8 cellular contexts compared by ENCODE assay signal in the genomic region with DNA sequence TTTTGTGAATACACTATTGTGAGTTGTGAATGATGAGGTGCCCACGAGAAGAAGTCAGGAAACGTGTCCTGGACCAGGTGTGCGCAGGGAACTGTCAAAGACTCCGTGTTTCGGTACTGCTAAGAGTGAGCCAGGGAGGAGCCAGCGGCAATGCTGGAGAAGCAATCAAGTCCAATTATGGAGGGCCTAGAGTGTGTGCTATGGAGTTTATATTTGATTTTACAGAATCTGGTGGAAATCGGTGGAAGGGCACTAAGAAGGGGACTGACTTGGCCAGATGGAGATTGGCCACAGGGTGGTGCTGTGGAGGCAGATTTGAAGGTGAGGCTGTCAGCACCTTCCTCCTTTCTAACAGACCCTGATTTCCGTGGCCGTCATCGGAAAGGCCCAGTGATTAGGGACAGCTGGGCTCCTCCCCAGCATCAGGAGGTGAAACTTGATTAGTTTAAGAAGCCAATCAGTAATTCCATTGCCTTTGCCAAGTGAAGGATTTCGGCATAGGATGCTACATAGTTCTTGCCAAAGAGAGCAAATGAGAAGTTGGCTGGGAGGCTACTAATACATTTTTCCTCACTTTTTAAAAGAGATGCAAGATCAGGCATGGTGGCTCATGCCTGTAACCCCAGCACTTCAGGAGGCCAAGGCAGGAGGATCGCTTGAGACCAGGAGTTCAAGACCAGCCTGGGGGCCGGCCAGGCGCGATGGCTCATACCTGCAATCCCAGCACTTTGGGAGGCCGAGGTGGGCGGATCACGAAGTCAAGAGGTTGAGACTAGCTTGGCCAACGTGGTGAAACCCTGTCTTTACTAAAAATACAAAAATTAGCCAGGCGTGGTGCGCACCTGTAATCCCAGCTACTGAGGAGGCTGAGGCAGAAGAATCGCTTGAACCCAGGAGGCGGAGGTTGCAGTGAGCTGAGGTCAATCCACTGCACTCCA. TPM values are rescaled to one million over a fixed set of nuclear protein-coding genes. Genes with fewer than 3 reads are reported as not detected.
DNase-seq lines count a peak whose midpoint lies in the region; ATAC-seq and TF ChIP-seq lines count a peak whose summit lies in the region.

No MANE protein-coding gene starts in this region.

- CTCF ChIA-PET in RWPE1 (lab: Yijun Ruan, JAX): interaction anchor here (0.6 to 1.5 kb wide), 5 partner anchors 14 to 879 kb away, joined by 3 to 6 read pairs (median 3); no protein-coding TSS in a partner anchor

- TF ChIP-seq CTCF in Loucy (conservative IDR thresholded peaks at IDR 0.05; ENCODE audit: low read length): peak; percentile 84
- peak; percentile 88 for TF ChIP-seq CTCF in RWPE1 (conservative IDR thresholded peaks at IDR 0.05; ENCODE audit: low read depth)
- TF ChIP-seq CTCF in foreskin fibroblast (IDR thresholded peaks at IDR 0.05; ENCODE audit: low read depth, low read length): peak; percentile 81
- TF ChIP-seq CTCF in testis (IDR thresholded peaks at IDR 0.05): peak; percentile 81 to 87 (median 84)

- 0 out of 22 replicates have a peak overlapping the region, but pooled peaks of 1 of the 11 experiments have one; percentile 13 for H3K9ac ChIP-seq in BLaER1 treated with 17β-estradiol and CSF1 and Interleukin-3, amounts not matched to agents 10 nM and 100 nM
- H3K9ac ChIP-seq in Loucy (ENCODE audit: low read depth, low read length, poor library complexity, severe bottlenecking): no peak overlapping the region

- peaks cover 25 to 58% (median 49%) of the 10 kb centered on the region in 10 experiments for H3K4me1 ChIP-seq in BLaER1 treated with 17β-estradiol and CSF1 and Interleukin-3, amounts not matched to agents 10 nM and 100 nM
- no peaks in the 10 kb centered on the region for H3K4me1 ChIP-seq in Loucy (ENCODE audit: insufficient read depth, low read length, poor library complexity, severe bottlenecking)
- peaks cover 56% of the 10 kb centered on the region for H3K4me1 ChIP-seq in testis

- H3K79me2 ChIP-seq in Loucy (ENCODE audit: insufficient read depth, low read length): no peaks in the 10 kb centered on the region

- POLR2A ChIA-PET in RWPE1 (lab: Yijun Ruan, JAX; ENCODE audit: low non-redundant PET): interaction anchor here (0.5 kb wide), 1 partner anchor 37 kb away, joined by 4 read pairs; no protein-coding TSS in a partner anchor

- H3K27ac ChIP-seq in BLaER1 treated with 17β-estradiol and CSF1 and Interleukin-3, amounts not matched to agents 10 nM and 100 nM: no peak overlapping the region
- peak overlapping the region; percentile 10; the same call in 1 of the 2 replicates for H3K27ac ChIP-seq in RWPE1
- H3K27ac ChIP-seq in testis: peak overlapping the region; percentile 6 to 33

- peak; percentile 52 for ATAC-seq in GM19397 (IDR thresholded peaks at IDR 0.05; ENCODE audit: unreplicated experiment)

- intact Hi-C loops in testis (cut with DNase I; ENCODE audit: low total_unique reads): loop anchor here (10.0 kb wide), 1 partner anchor 179 kb away; the partner anchor contains the start of genes HECTD3 and UROD

- H4K20me1 ChIP-seq in BLaER1 treated with 17β-estradiol and CSF1 and Interleukin-3, amounts not matched to agents 10 nM and 100 nM: no peaks in the 10 kb centered on the region
- H4K20me1 ChIP-seq in Loucy (ENCODE audit: insufficient read depth, low read length, poor library complexity, severe bottlenecking): no peaks in the 10 kb centered on the region

- peak overlapping the region in 9 of 11 experiments; percentile 5 to 64 (median 20); a peak in 11 of 22 replicates for H3K4me2 ChIP-seq in BLaER1 treated with 17β-estradiol and CSF1 and Interleukin-3, amounts not matched to agents 10 nM and 100 nM
- H3K4me2 ChIP-seq in Loucy (ENCODE audit: low read depth, low read length, poor library complexity, severe bottlenecking): peak overlapping the region; percentile 25

- WGBS in testis, 2 donors: 54 to 58% methylated on average over 23 of the region's 23 CpGs

- no peaks in the 10 kb centered on the region for H3K9me3 ChIP-seq in BLaER1 treated with 17β-estradiol and CSF1 and Interleukin-3, amounts not matched to agents 10 nM and 100 nM (replicated peaks in 1 of 11)
- no peaks in the 10 kb centered on the region for H3K9me3 ChIP-seq in Loucy (ENCODE audit: insufficient read depth, low read depth, low read length)
- H3K9me3 ChIP-seq in testis: no peaks in the 10 kb centered on the region

- no peak overlapping the region for H3K4me3 ChIP-seq in BLaER1 treated with 17β-estradiol and CSF1 and Interleukin-3, amounts not matched to agents 10 nM and 100 nM
- no peak overlapping the region for H3K4me3 ChIP-seq in Loucy (ENCODE audit: low read length, poor library complexity, severe bottlenecking)
- no peak overlapping the region for H3K4me3 ChIP-seq in foreskin fibroblast (ENCODE audit: low read depth in 1 of 2, low read length in 2 of 2)
- no peak overlapping the region for H3K4me3 ChIP-seq in testis

- no peaks in the 10 kb centered on the region for H3K27me3 ChIP-seq in BLaER1 treated with 17β-estradiol and CSF1 and Interleukin-3, amounts not matched to agents 10 nM and 100 nM
- H3K27me3 ChIP-seq in Loucy (ENCODE audit: insufficient read depth, low read length, poor library complexity, severe bottlenecking) (no peaks in the 10 kb centered on the region), testis (no peaks in the 10 kb centered on the region)

- no peaks in the 10 kb centered on the region for H3K36me3 ChIP-seq in BLaER1 treated with 17β-estradiol and CSF1 and Interleukin-3, amounts not matched to agents 10 nM and 100 nM
- no peaks in the 10 kb centered on the region for H3K36me3 ChIP-seq in Loucy (ENCODE audit: insufficient read depth, low read length)
- H3K36me3 ChIP-seq in testis (ENCODE audit: low read depth, missing control alignments): no peaks in the 10 kb centered on the region

- H3F3A ChIP-seq in Loucy (ENCODE audit: low read depth): no peaks in the 10 kb centered on the region

- peak overlapping the region; percentile 75 for H2AFZ ChIP-seq in Loucy (ENCODE audit: low read length)

- TF ChIP-seq POLR2A in testis (IDR thresholded peaks at IDR 0.05): no peak

- DNase-seq in RWPE1 (ENCODE audit: low spot score) (peak; percentile 67), foreskin fibroblast (peak; percentile 78 to 92), occipital lobe (lab: John Stamatoyannopoulos, UW) (peak; percentile 67), testis (peak; percentile 93)
- DNase-seq in activated T-helper 1 cell treated with anti-CD3 and anti-CD28 coated beads, Interleukin-2, amount 50 U/mL, for 16 hours (ENCODE audit: low read depth in 1 of 2, low spot score in 1 of 2): peak; percentile 64 to 80

- H3K9me2 ChIP-seq in Loucy (replicated peaks; ENCODE audit: low read depth, low read length): no peaks in the 10 kb centered on the region

RNA-seq across cellular contexts. Expression of gene PTCH2, which starts 7.0 kb away (rescaled TPM):
- total RNA-seq in occipital lobe (1.4 TPM), testis (10 to 100 TPM; 36.8 to 47.8 TPM)
- 15.2 TPM for polyA plus RNA-seq in testis (ENCODE audit: insufficient read depth, low read depth, low replicate concordance)

RNA-seq across cellular contexts. Expression of gene BTBD19, which starts 27.7 kb away (rescaled TPM):
- total RNA-seq in occipital lobe (0.47 TPM), testis (10 to 100 TPM; 10.2 to 14.1 TPM)
- 5.4 TPM for polyA plus RNA-seq in testis (ENCODE audit: insufficient read depth, low read depth, low replicate concordance)

RNA-seq across cellular contexts. Expression of gene DYNLT4, which starts 28.9 kb away (rescaled TPM):
- total RNA-seq in occipital lobe (not detected), testis (1 to 10 TPM; 3.2 to 4.0 TPM)
- polyA plus RNA-seq in testis (ENCODE audit: insufficient read depth, low read depth, low replicate concordance): 0.47 TPM

RNA-seq across cellular contexts. Expression of gene PLK3, which starts 35.8 kb away (rescaled TPM):
- total RNA-seq in occipital lobe: 10.0 TPM
- total RNA-seq in testis: 10 to 100 TPM; 16.4 to 17.2 TPM
- 7.2 TPM for polyA plus RNA-seq in testis (ENCODE audit: insufficient read depth, low read depth, low replicate concordance)

RNA-seq across cellular contexts. Expression of gene BEST4, which starts 48.0 kb away (rescaled TPM):
- 0.16 TPM for total RNA-seq in occipital lobe
- total RNA-seq in testis: 1 to 10 TPM; 1.1 to 1.7 TPM
- 0.79 TPM for polyA plus RNA-seq in testis (ENCODE audit: insufficient read depth, low read depth, low replicate concordance)

Comparison
In these comparisons a context has a peak if more than half of its experiments do, and no peak if none do; other contexts are left out.
1. H3K27ac ChIP-seq: peak in RWPE1 (single experiment) and testis (2 of 2); none in BLaER1 treated with 17β-estradiol and CSF1 and Interleukin-3, amounts not matched to agents 10 nM and 100 nM (0 of 11).
2. RNA of gene PTCH2, which starts 7.0 kb away (total RNA-seq): 36.8 to 47.8 TPM in testis; 1.4 TPM in occipital lobe (single experiment); every median in the first group is over 10 times any median in the second.
3. Peak in every context shown above with its lines, with median percentiles within 50 percentile points of each other: CTCF ChIP-seq and DNase-seq.